1 cellular context compared by ENCODE assay signal in the genomic region with DNA sequence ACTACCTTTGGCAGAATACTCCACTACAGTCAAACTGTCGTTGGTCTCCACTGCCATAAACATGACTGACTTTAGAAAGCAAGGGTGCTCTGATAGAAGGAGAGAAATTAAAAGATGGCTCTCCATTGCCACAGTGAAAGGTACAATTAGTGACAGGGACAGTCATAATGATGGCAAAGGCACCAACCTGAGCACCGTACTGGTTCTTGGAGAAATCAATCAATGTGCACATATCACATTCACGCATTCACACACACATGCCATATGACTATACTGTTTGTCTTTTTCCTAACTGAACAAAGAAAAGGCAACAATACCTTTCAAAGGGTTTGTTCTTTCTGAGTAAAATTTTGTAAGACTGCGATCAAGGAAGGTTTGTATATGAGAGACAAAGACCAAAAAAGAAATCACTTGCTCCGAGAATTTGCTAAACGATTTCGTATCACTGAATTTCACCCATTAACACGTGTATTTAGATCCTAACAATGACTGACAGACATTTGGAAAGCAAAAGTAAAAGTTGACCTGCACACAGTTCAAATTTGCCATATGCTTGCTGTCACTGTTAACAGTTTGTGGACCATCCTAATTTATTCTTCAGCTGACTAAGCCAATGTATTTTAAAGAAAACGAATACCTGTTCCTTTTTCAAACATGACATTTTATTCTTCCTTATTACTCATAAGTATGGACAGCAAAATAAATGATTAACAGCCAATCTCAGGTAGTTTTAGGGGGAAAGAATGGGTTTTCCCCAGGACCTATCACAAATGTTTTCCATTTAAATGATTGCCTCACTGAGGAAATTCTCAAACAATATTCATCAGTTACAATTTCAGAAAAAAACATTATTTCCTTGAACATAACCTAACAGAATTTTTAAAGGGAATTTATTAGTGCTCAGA.
TF ChIP-seq lines count a peak whose summit lies in the region.

No MANE protein-coding gene starts in this region.

TF ChIP-seq in GM23338, 12 proteins besides CTCF, POLR2A, EP300 and RAD21 (continued from another document):
- TF ChIP-seq, protein P1, sequence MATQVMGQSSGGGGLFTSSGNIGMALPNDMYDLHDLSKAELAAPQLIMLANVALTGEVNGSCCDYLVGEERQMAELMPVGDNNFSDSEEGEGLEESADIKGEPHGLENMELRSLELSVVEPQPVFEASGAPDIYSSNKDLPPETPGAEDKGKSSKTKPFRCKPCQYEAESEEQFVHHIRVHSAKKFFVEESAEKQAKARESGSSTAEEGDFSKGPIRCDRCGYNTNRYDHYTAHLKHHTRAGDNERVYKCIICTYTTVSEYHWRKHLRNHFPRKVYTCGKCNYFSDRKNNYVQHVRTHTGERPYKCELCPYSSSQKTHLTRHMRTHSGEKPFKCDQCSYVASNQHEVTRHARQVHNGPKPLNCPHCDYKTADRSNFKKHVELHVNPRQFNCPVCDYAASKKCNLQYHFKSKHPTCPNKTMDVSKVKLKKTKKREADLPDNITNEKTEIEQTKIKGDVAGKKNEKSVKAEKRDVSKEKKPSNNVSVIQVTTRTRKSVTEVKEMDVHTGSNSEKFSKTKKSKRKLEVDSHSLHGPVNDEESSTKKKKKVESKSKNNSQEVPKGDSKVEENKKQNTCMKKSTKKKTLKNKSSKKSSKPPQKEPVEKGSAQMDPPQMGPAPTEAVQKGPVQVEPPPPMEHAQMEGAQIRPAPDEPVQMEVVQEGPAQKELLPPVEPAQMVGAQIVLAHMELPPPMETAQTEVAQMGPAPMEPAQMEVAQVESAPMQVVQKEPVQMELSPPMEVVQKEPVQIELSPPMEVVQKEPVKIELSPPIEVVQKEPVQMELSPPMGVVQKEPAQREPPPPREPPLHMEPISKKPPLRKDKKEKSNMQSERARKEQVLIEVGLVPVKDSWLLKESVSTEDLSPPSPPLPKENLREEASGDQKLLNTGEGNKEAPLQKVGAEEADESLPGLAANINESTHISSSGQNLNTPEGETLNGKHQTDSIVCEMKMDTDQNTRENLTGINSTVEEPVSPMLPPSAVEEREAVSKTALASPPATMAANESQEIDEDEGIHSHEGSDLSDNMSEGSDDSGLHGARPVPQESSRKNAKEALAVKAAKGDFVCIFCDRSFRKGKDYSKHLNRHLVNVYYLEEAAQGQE (IDR thresholded peaks at IDR 0.05; ENCODE audit: unreplicated experiment): no peak
- TF ChIP-seq JUNB (IDR thresholded peaks at IDR 0.05; ENCODE audit: unreplicated experiment): no peak
- TF ChIP-seq, protein P2, sequence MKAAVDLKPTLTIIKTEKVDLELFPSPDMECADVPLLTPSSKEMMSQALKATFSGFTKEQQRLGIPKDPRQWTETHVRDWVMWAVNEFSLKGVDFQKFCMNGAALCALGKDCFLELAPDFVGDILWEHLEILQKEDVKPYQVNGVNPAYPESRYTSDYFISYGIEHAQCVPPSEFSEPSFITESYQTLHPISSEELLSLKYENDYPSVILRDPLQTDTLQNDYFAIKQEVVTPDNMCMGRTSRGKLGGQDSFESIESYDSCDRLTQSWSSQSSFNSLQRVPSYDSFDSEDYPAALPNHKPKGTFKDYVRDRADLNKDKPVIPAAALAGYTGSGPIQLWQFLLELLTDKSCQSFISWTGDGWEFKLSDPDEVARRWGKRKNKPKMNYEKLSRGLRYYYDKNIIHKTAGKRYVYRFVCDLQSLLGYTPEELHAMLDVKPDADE (IDR thresholded peaks at IDR 0.05): no peak
- no peak for TF ChIP-seq EZH2phosphoT487 (IDR thresholded peaks at IDR 0.05; ENCODE audit: unreplicated experiment)
- TF ChIP-seq EZH2 (IDR thresholded peaks at IDR 0.05; ENCODE audit: low read depth, unreplicated experiment): no peak
- no peak for TF ChIP-seq POLR2AphosphoS5 (IDR thresholded peaks at IDR 0.05; ENCODE audit: low read depth)
